In genomic region chr1:226657788-226658537, GRCh38 we compare ENCODE assay signal across 10 cellular contexts.
A peak's percentile ranks its signal among the peaks of the same experiment; 100 is the strongest.
DNase-seq lines count a peak whose midpoint lies in the region; ATAC-seq and TF ChIP-seq lines count a peak whose summit lies in the region.
"Had no signal": no experiment of that assay in that cellular context is flagged by ENCODE, and none has a peak within 500 bp of the region (broad histone marks: within the 10 kb centered on the region; RNA-seq: fewer than 3 reads in every experiment).

No MANE protein-coding gene starts in this region.

- H3K27me3 Mint-ChIP-seq in activated naive CD4-positive, alpha-beta T cell treated with anti-CD3 and anti-CD28 coated beads, Interleukin-2, amount 10 ng/mL, durations not matched to agents 7 days and 5 days: no peaks in the 10 kb centered on the region
- no peaks in the 10 kb centered on the region for H3K27me3 Mint-ChIP-seq in T-helper 17 cell
- H3K27me3 Mint-ChIP-seq: IgD-negative memory B cell had no signal

- ATAC-seq in T-helper 17 cell (no peak), thoracic aorta (ENCODE audit: insufficient number of reproducible peaks, low FRiP score, low read depth) (no peak), GM18520 (IDR thresholded peaks at IDR 0.05; ENCODE audit: unreplicated experiment) (no peak), GM18907 (IDR thresholded peaks at IDR 0.05; ENCODE audit: unreplicated experiment) (no peak)

- DNase-seq in activated naive CD4-positive, alpha-beta T cell treated with anti-CD3 and anti-CD28 coated beads, Interleukin-2, amount 10 ng/mL, durations not matched to agents 7 days and 5 days: no peak
- no peak for DNase-seq in activated naive CD4-positive, alpha-beta T cell (lab: John Stamatoyannopoulos, UW)
- DNase-seq in T-helper 17 cell: no peak
- DNase-seq in hypothalamus (lab: John Stamatoyannopoulos, UW): peak in 40 of 51 donors; percentile 30 to 90 (median 72)
- no peak for DNase-seq in thoracic aorta (ENCODE audit: low spot score)
- no peak for DNase-seq in activated T-cell treated with anti-CD3 and anti-CD28 coated beads, Interleukin-2, amount 50 U/mL, for 1 hour
- DNase-seq: AML-193 had no signal

- TF ChIP-seq CTCF in thoracic aorta (IDR thresholded peaks at IDR 0.05): no peak

- no peaks in the 10 kb centered on the region for H3K9me3 ChIP-seq in T-helper 17 cell (ENCODE audit: control insufficient read depth, low read length, poor library complexity, severe bottlenecking)
- no peaks in the 10 kb centered on the region for H3K9me3 ChIP-seq in thoracic aorta

- peaks cover 33% of the 10 kb centered on the region for H3K36me3 Mint-ChIP-seq in activated naive CD4-positive, alpha-beta T cell treated with anti-CD3 and anti-CD28 coated beads, Interleukin-2, amount 10 ng/mL, durations not matched to agents 7 days and 5 days
- H3K36me3 Mint-ChIP-seq in T-helper 17 cell (ENCODE audit: low read depth): peaks cover 2% of the 10 kb centered on the region

- peaks cover 41% of the 10 kb centered on the region for H3K4me1 Mint-ChIP-seq in activated naive CD4-positive, alpha-beta T cell treated with anti-CD3 and anti-CD28 coated beads, Interleukin-2, amount 10 ng/mL, durations not matched to agents 7 days and 5 days
- peaks cover 57% of the 10 kb centered on the region for H3K4me1 Mint-ChIP-seq in T-helper 17 cell

- CTCF ChIA-PET in activated naive CD4-positive, alpha-beta T cell treated with anti-CD3 and anti-CD28 coated beads, Interleukin-2, amount 10 ng/mL, durations not matched to agents 7 days and 5 days (lab: Charles Lee): interaction anchor here (1.6 kb wide), 1 partner anchor 170 kb away, joined by 4 read pairs; no protein-coding TSS in a partner anchor

- H3K4me1 ChIP-seq in thoracic aorta (ENCODE audit: control insufficient read depth in 1 of 2, low read depth in 2 of 2): peaks cover 57 to 90% of the 10 kb centered on the region in 2 donors

- no peaks in the 10 kb centered on the region for H3K9me3 Mint-ChIP-seq in activated naive CD4-positive, alpha-beta T cell treated with anti-CD3 and anti-CD28 coated beads, Interleukin-2, amount 10 ng/mL, durations not matched to agents 7 days and 5 days
- H3K9me3 Mint-ChIP-seq: IgD-negative memory B cell had no signal

- H3K4me3 ChIP-seq in thoracic aorta: peak overlapping the region; percentile 31

- no peak overlapping the region for H3K4me3 Mint-ChIP-seq in activated naive CD4-positive, alpha-beta T cell treated with anti-CD3 and anti-CD28 coated beads, Interleukin-2, amount 10 ng/mL, durations not matched to agents 7 days and 5 days
- H3K4me3 Mint-ChIP-seq in T-helper 17 cell: peak overlapping the region; percentile 39

- no peaks in the 10 kb centered on the region for H3K36me3 ChIP-seq in thoracic aorta

- H3K27ac ChIP-seq in thoracic aorta: peak overlapping the region; percentile 60 to 64

- peak overlapping the region; percentile 50 for H3K27ac Mint-ChIP-seq in activated naive CD4-positive, alpha-beta T cell treated with anti-CD3 and anti-CD28 coated beads, Interleukin-2, amount 10 ng/mL, durations not matched to agents 7 days and 5 days
- H3K27ac Mint-ChIP-seq in T-helper 17 cell: no peak overlapping the region

- H3K27me3 ChIP-seq in thoracic aorta (replicated peaks; ENCODE audit: insufficient read depth): no peaks in the 10 kb centered on the region

Comparison
In these comparisons a context has a peak if more than half of its experiments do, and no peak if none do; other contexts are left out.
1. DNase-seq: peak in hypothalamus (40 of 51); none in activated naive CD4-positive, alpha-beta T cell treated with anti-CD3 and anti-CD28 coated beads, Interleukin-2, amount 10 ng/mL, durations not matched to agents 7 days and 5 days (single experiment), activated naive CD4-positive, alpha-beta T cell (0 of 4), T-helper 17 cell (0 of 3), thoracic aorta (single experiment) and activated T-cell treated with anti-CD3 and anti-CD28 coated beads, Interleukin-2, amount 50 U/mL, for 1 hour (single experiment).